ENCODE assay signal across 8 cellular contexts in genomic region chr1:90133133-90133532, GRCh38.
DNase-seq lines count a peak whose midpoint lies in the region; ATAC-seq and TF ChIP-seq lines count a peak whose summit lies in the region.

No MANE protein-coding gene starts in this region.

- POLR2A ChIA-PET in IMR-90 (lab: Charles Lee; ENCODE audit: unreplicated experiment) = no interaction called here

- no peaks in the 10 kb centered on the region for H3K9me2 ChIP-seq in OCI-LY1 (ENCODE audit: low read depth, low read length)

- no peak overlapping the region for H3K18ac ChIP-seq in IMR-90 (ENCODE audit: low read depth, low read length)

- H3K4me1 ChIP-seq in IMR-90 (ENCODE audit: control insufficient read depth, insufficient read depth, low read length) (no peaks in the 10 kb centered on the region), OCI-LY1 (ENCODE audit: insufficient read depth, low read length, severe bottlenecking) (no peaks in the 10 kb centered on the region)

- H4K5ac ChIP-seq in IMR-90 (ENCODE audit: low read depth, low read length) = no peak overlapping the region

- dilution Hi-C loops in IMR-90 (cut with HindIII; ENCODE audit: low sequenced_read_pairs, unreplicated experiment) = no loop called here

- H2AK9ac ChIP-seq in IMR-90 (replicated peaks; ENCODE audit: low read depth, low read length, poor library complexity) = no peak overlapping the region

- no peak overlapping the region for H4K8ac ChIP-seq in IMR-90 (ENCODE audit: low read depth in 2 of 2, low read length in 2 of 2)

- BruUV-seq in IMR-90 (replicated peaks; lab: Mats Ljungman, UMichigan) = no TSS peak

- no peak overlapping the region for H3K4me3 Mint-ChIP-seq in activated T-cell treated with anti-CD3 and anti-CD28 coated beads, Interleukin-2, amount 50 U/mL, for 4 hours

- H3K36me3 ChIP-seq in IMR-90 (ENCODE audit: control insufficient read depth, insufficient read depth, low read length) = no peaks in the 10 kb centered on the region
- H3K36me3 ChIP-seq in OCI-LY1 (ENCODE audit: insufficient read depth, low read length) = no peaks in the 10 kb centered on the region

- H3F3A ChIP-seq in OCI-LY1 (ENCODE audit: insufficient read depth, low read length) = no peaks in the 10 kb centered on the region

- H3K9ac ChIP-seq in IMR-90 (ENCODE audit: low read depth, low read length) (no peak overlapping the region), OCI-LY1 (ENCODE audit: low read length) (no peak overlapping the region)

- no CpG with 5 or more reads among the region's 2 CpGs for WGBS in IMR-90 (ENCODE audit: extremely low coverage in 2 of 2, insufficient read length in 1 of 2), 2 experiments

- peaks cover 15% of the 10 kb centered on the region for H3K27me3 Mint-ChIP-seq in activated T-cell treated with anti-CD3 and anti-CD28 coated beads, Interleukin-2, amount 50 U/mL, for 4 hours (ENCODE audit: low read depth)

- H3K4me1 Mint-ChIP-seq in activated T-cell treated with anti-CD3 and anti-CD28 coated beads, Interleukin-2, amount 50 U/mL, for 4 hours (ENCODE audit: low read depth) = no peaks in the 10 kb centered on the region

- peak; percentile 32; the same call in 1 of the 2 replicates for ATAC-seq in IMR-90 (ENCODE audit: low read depth)
- ATAC-seq in activated T-cell treated with anti-CD3 and anti-CD28 coated beads, Interleukin-2, amount 50 U/mL, for 4 hours = no peak
- no peak for ATAC-seq in GM18511 (IDR thresholded peaks at IDR 0.05; ENCODE audit: unreplicated experiment)

- H2AK5ac ChIP-seq in IMR-90 (ENCODE audit: low read depth, low read length) = no peak overlapping the region

- peak; percentile 32 for TF ChIP-seq CTCF in IMR-90 (conservative IDR thresholded peaks at IDR 0.05; ENCODE audit: low read depth, low read length)
- TF ChIP-seq CTCF in OCI-LY1 (IDR thresholded peaks at IDR 0.05; ENCODE audit: low read length) = peak; percentile 71

- H3K4me2 ChIP-seq in IMR-90 (ENCODE audit: low read depth, low read length) (no peak overlapping the region), OCI-LY1 (ENCODE audit: low read length) (no peak overlapping the region)

- H2BK20ac ChIP-seq in IMR-90 (ENCODE audit: low read depth, low read length) = no peak overlapping the region

- no peaks in the 10 kb centered on the region for H3K79me1 ChIP-seq in IMR-90 (ENCODE audit: low read depth in 1 of 2, low read length in 2 of 2)

- no peak overlapping the region for H4K91ac ChIP-seq in IMR-90 (ENCODE audit: insufficient read depth, low read depth, low read length)

- no peak overlapping the region for H2BK5ac ChIP-seq in IMR-90 (ENCODE audit: low read depth, low read length, poor library complexity, severe bottlenecking)

- DNase-seq in DMS153 treated with DMSO at 0.1 percent for 48 hours (lab: John Stamatoyannopoulos, UW; ENCODE audit: unreplicated experiment) = peak; percentile 26
- DNase-seq in IMR-90 = peak; percentile 3
- DNase-seq in erythroblast (lab: John Stamatoyannopoulos, UW) = peak; percentile 13 to 39
- peak; percentile 24 for DNase-seq in stimulated activated CD8-positive, alpha-beta memory T cell treated with anti-CD3 and anti-CD28 coated beads, Interleukin-4, amount 100 ng/mL, for 48 hours
- DNase-seq in activated T-cell treated with anti-CD3 and anti-CD28 coated beads, Interleukin-2, amount 50 U/mL, for 4 hours = no peak
- no peak for DNase-seq in T1000 (lab: John Stamatoyannopoulos, UW)

- H2AFZ ChIP-seq in IMR-90 (replicated peaks; ENCODE audit: low read length, poor library complexity) = no peak overlapping the region
- no peak overlapping the region for H2AFZ ChIP-seq in OCI-LY1 (ENCODE audit: low read length)

- H4K20me1 ChIP-seq in IMR-90 (ENCODE audit: insufficient read depth, low read length) (no peaks in the 10 kb centered on the region), OCI-LY1 (ENCODE audit: insufficient read depth, low read length) (no peaks in the 10 kb centered on the region)

- TF ChIP-seq RAD21 in IMR-90 (IDR thresholded peaks at IDR 0.05; ENCODE audit: low read length) = no peak

- no peak overlapping the region for H2BK120ac ChIP-seq in IMR-90 (ENCODE audit: low read depth, low read length)

- H3K79me2 ChIP-seq in OCI-LY1 (ENCODE audit: insufficient read depth, low read length) = no peaks in the 10 kb centered on the region

- intact Hi-C loops in IMR-90 (cut with micrococcal nuclease) = loop anchor here (5.0 kb wide), 1 partner anchor 1144 kb away; no protein-coding TSS in a partner anchor

- no peak overlapping the region for H3K4ac ChIP-seq in IMR-90 (ENCODE audit: low read depth, low read length)

- in situ Hi-C loops in IMR-90 (cut with MboI; ENCODE audit: low sequenced_read_pairs) = no loop called here

- TF ChIP-seq POLR2A in IMR-90 (IDR thresholded peaks at IDR 0.05; ENCODE audit: low read depth, low read length) = no peak
- TF ChIP-seq POLR2A in erythroblast (IDR thresholded peaks at IDR 0.05; ENCODE audit: low read length) = no peak

- no peak overlapping the region for H3K56ac ChIP-seq in IMR-90 (ENCODE audit: extremely low read depth, insufficient read depth, low read length)

- H3K4me3 ChIP-seq in IMR-90 (ENCODE audit: insufficient read depth, low read depth, low read length) (no peak overlapping the region), OCI-LY1 (ENCODE audit: low read depth, low read length, poor library complexity, severe bottlenecking) (no peak overlapping the region)

- H3K23ac ChIP-seq in IMR-90 (ENCODE audit: low read depth, low read length) = no peak overlapping the region

- H3K27me3 ChIP-seq in IMR-90 (ENCODE audit: control insufficient read depth, insufficient read depth, low read length) (no peaks in the 10 kb centered on the region), OCI-LY1 (ENCODE audit: insufficient read depth, low read length) (no peaks in the 10 kb centered on the region)

- no peak overlapping the region for H3K27ac ChIP-seq in IMR-90 (ENCODE audit: insufficient read depth, low read length)
- no peak overlapping the region for H3K27ac ChIP-seq in OCI-LY1 (ENCODE audit: low read depth, low read length, poor library complexity, severe bottlenecking)

- H3K9me3 Mint-ChIP-seq in activated T-cell treated with anti-CD3 and anti-CD28 coated beads, Interleukin-2, amount 50 U/mL, for 4 hours = peaks cover 4% of the 10 kb centered on the region

- CTCF ChIA-PET in IMR-90 (lab: Yijun Ruan, JAX) = interaction anchor here (0.6 kb wide), 1 partner anchor 1048 kb away, joined by 3 read pairs; no protein-coding TSS in a partner anchor

- H3K14ac ChIP-seq in IMR-90 (replicated peaks; ENCODE audit: low read depth, low read length) = no peak overlapping the region

- no peaks in the 10 kb centered on the region for H3K9me1 ChIP-seq in IMR-90 (ENCODE audit: insufficient read depth, low read length)

- H3K9me3 ChIP-seq in IMR-90 (ENCODE audit: control insufficient read depth, insufficient read depth, low read length) (no peaks in the 10 kb centered on the region), OCI-LY1 (ENCODE audit: low read length) (0 out of 2 replicates have a peak, but pooled peaks cover 3% of the 10 kb centered on the region)

- no peak overlapping the region for H2BK15ac ChIP-seq in IMR-90 (ENCODE audit: low read depth, low read length)

- no peaks in the 10 kb centered on the region for H3K36me3 Mint-ChIP-seq in activated T-cell treated with anti-CD3 and anti-CD28 coated beads, Interleukin-2, amount 50 U/mL, for 4 hours (ENCODE audit: insufficient read depth)

TF ChIP-seq in IMR-90, 13 proteins besides CTCF, POLR2A, EP300 and RAD21:
- no peak for TF ChIP-seq MXI1 (IDR thresholded peaks at IDR 0.05; ENCODE audit: borderline replicate concordance, low read depth, low read length)
- no peak for TF ChIP-seq FOS (IDR thresholded peaks at IDR 0.05; ENCODE audit: low read depth, low read length)
- TF ChIP-seq RFX5 (IDR thresholded peaks at IDR 0.05; ENCODE audit: low read depth, low read length) = no peak
- TF ChIP-seq RCOR1 (IDR thresholded peaks at IDR 0.05; ENCODE audit: insufficient replicate concordance, low read length) = no peak
- no peak for TF ChIP-seq MAZ (IDR thresholded peaks at IDR 0.05; ENCODE audit: borderline replicate concordance, low read depth, low read length)
- TF ChIP-seq, protein P1, sequence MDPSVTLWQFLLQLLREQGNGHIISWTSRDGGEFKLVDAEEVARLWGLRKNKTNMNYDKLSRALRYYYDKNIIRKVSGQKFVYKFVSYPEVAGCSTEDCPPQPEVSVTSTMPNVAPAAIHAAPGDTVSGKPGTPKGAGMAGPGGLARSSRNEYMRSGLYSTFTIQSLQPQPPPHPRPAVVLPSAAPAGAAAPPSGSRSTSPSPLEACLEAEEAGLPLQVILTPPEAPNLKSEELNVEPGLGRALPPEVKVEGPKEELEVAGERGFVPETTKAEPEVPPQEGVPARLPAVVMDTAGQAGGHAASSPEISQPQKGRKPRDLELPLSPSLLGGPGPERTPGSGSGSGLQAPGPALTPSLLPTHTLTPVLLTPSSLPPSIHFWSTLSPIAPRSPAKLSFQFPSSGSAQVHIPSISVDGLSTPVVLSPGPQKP (IDR thresholded peaks at IDR 0.05; ENCODE audit: borderline replicate concordance, low read depth, low read length) = no peak
- TF ChIP-seq NFE2L2 (IDR thresholded peaks at IDR 0.05; ENCODE audit: low read depth, low read length) = no peak
- TF ChIP-seq MAFK (IDR thresholded peaks at IDR 0.05; ENCODE audit: low read depth, low read length) = no peak
- no peak for TF ChIP-seq BHLHE40 (IDR thresholded peaks at IDR 0.05; ENCODE audit: low read depth, low read length)

Comparison
In these comparisons a context has a peak if more than half of its experiments do, and no peak if none do; other contexts are left out.
1. DNase-seq: peak in DMS153 treated with DMSO at 0.1 percent for 48 hours (single experiment), IMR-90 (single experiment), erythroblast (2 of 2) and stimulated activated CD8-positive, alpha-beta memory T cell treated with anti-CD3 and anti-CD28 coated beads, Interleukin-4, amount 100 ng/mL, for 48 hours (single experiment); none in activated T-cell treated with anti-CD3 and anti-CD28 coated beads, Interleukin-2, amount 50 U/mL, for 4 hours (single experiment) and T1000 (single experiment).